In the genomic region with DNA sequence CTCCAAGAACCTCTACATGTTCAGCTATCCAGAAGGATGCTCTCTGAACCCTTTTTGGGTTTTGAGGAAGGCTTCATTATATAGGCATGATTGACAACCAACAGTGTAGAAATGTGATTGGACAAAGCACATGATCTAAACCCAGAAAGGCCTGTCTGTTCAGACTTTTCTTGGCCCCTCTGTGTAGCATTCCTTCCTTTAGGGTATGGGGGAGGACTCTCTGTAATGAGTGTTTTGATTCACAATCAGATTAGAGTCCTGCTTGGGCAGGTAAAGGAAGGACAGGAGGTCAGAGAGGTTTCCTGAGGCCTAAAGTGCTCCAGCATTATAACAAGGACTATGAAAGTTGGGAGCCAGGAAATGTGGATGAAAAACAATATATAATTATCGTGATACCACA, we compare ENCODE assay signal across 18 cellular contexts. TPM values are rescaled to one million over a fixed set of nuclear protein-coding genes. Genes with fewer than 3 reads are reported as not detected.
A peak's percentile ranks its signal among the peaks of the same experiment; 100 is the strongest.
DNase-seq lines count a peak whose midpoint lies in the region; ATAC-seq, FAIRE-seq and TF ChIP-seq lines count a peak whose summit lies in the region.
"Had no signal": no experiment of that assay in that cellular context is flagged by ENCODE, and none has a peak within 500 bp of the region (broad histone marks: within the 10 kb centered on the region; RNA-seq: fewer than 3 reads in every experiment).

No MANE protein-coding gene starts in this region.

- H3K27me3 Mint-ChIP-seq in mesothelial cell of epicardium (ENCODE audit: low read depth): no peaks in the 10 kb centered on the region

- TF ChIP-seq POLR2A in K562 (conservative IDR thresholded peaks at IDR 0.05): no peak

- FAIRE-seq in K562 (lab: Jason Lieb, UNC): no peak
- FAIRE-seq: GM18507 had no signal

- H3K36me3 Mint-ChIP-seq in mesothelial cell of epicardium: no peaks in the 10 kb centered on the region
- H3K36me3 Mint-ChIP-seq: CD8-positive, alpha-beta T cell had no signal

- peaks cover 57% of the 10 kb centered on the region for H3K79me2 ChIP-seq in K562 (ENCODE audit: control insufficient read depth, insufficient read depth, low read length)

- TF ChIP-seq RAD21 in K562 (CRISPR knock-in tag; conservative IDR thresholded peaks at IDR 0.05 in 1 of 2, IDR thresholded peaks at IDR 0.05 in 1 of 2): no peak

- H3K4me1 ChIP-seq in HUES48 (ENCODE audit: control insufficient read depth, insufficient read depth, low read length): peaks cover 81% of the 10 kb centered on the region
- peaks cover 0 to 5% of the 10 kb centered on the region in 2 experiments; a peak in 1 of 5 replicates for H3K4me1 ChIP-seq in K562 (replicated peaks in 1 of 2; ENCODE audit: control insufficient read depth in 2 of 2, insufficient read depth in 2 of 2, low read length in 2 of 2)
- H3K4me1 ChIP-seq in BE2C: peaks cover 9% of the 10 kb centered on the region
- H3K4me1 ChIP-seq: BLaER1 treated with 17β-estradiol and CSF1 and Interleukin-3, amounts not matched to agents 10 nM and 100 nM had no signal

- no peak overlapping the region for H3K4me3 Mint-ChIP-seq in mesothelial cell of epicardium
- H3K4me3 Mint-ChIP-seq: CD8-positive, alpha-beta T cell had no signal

- no peak for TF ChIP-seq CTCF in K562 (IDR thresholded peaks at IDR 0.05 in 2 of 3, conservative IDR thresholded peaks at IDR 0.05 in 1 of 3; ENCODE audit: insufficient read depth in 2 of 3, low read depth in 1 of 3, low read length in 3 of 3)
- TF ChIP-seq CTCF in mesothelial cell of epicardium (IDR thresholded peaks at IDR 0.05; ENCODE audit: unreplicated experiment): no peak
- TF ChIP-seq CTCF in BE2C (IDR thresholded peaks at IDR 0.05; ENCODE audit: low read depth, low read length): no peak

- in situ Hi-C loops in K562 (cut with MboI): no loop called here

- H2AFZ ChIP-seq in K562 (ENCODE audit: low read depth, low read length): no peak overlapping the region

- H3K9me3 ChIP-seq in HUES48 (ENCODE audit: control insufficient read depth, insufficient read depth, low read length) (no peaks in the 10 kb centered on the region), K562 (replicated peaks; ENCODE audit: control insufficient read depth, insufficient read depth, low read depth, low read length) (no peaks in the 10 kb centered on the region), BE2C (no peaks in the 10 kb centered on the region)
- H3K9me3 ChIP-seq: BLaER1 treated with 17β-estradiol and CSF1 and Interleukin-3, amounts not matched to agents 10 nM and 100 nM had no signal

- H3K9me1 ChIP-seq in K562 (ENCODE audit: control insufficient read depth, insufficient read depth, low read length): no peaks in the 10 kb centered on the region

- BruUV-seq in K562 (replicated peaks; lab: Mats Ljungman, UMichigan): no TSS peak

- ATAC-seq in K562: no peak
- no peak for ATAC-seq in GM19467 (IDR thresholded peaks at IDR 0.05; ENCODE audit: unreplicated experiment)
- ATAC-seq in GM19351 (IDR thresholded peaks at IDR 0.05; ENCODE audit: unreplicated experiment): no peak
- ATAC-seq: CD8-positive, alpha-beta T cell had no signal

- no peak for TF ChIP-seq EP300 in K562 (IDR thresholded peaks at IDR 0.05; ENCODE audit: low read length)

- peak overlapping the region; percentile 96 for H3K27ac ChIP-seq in HUES48 (ENCODE audit: low read depth, low read length)
- no peak overlapping the region for H3K27ac ChIP-seq in K562 (ENCODE audit: extremely low read depth, low read depth, low read length)
- H3K27ac ChIP-seq: BLaER1 treated with 17β-estradiol and CSF1 and Interleukin-3, amounts not matched to agents 10 nM and 100 nM had no signal

- peak overlapping the region; percentile 32 for H3K27ac Mint-ChIP-seq in mesothelial cell of epicardium
- H3K27ac Mint-ChIP-seq: CD8-positive, alpha-beta T cell had no signal

- DNase-seq in K562 (ENCODE audit: extremely low read depth in 1 of 4, low spot score in 3 of 4): no peak
- DNase-seq in mesothelial cell of epicardium (ENCODE audit: low spot score in 2 of 2, unreplicated experiment in 2 of 2): no peak
- no peak for DNase-seq in NCI-H128 (lab: John Stamatoyannopoulos, UW; ENCODE audit: unreplicated experiment)
- DNase-seq in BE2C: no peak
- DNase-seq: CD8-positive, alpha-beta T cell; DMS153; GDM1; NCI-H1105; NCI-H1694; NCI-H2081 treated with DMSO at 0.1 percent for 48 hours; NCI-H2171 treated with DMSO at 0.1 percent for 48 hours; NCI-H526 treated with DMSO at 0.1 percent for 48 hours; Right ventricle myocardium superior had no signal

- H3K27me3 ChIP-seq in HUES48 (ENCODE audit: control insufficient read depth, insufficient read depth, low read length) (no peaks in the 10 kb centered on the region), K562 (ENCODE audit: control insufficient read depth in 2 of 2, insufficient read depth in 2 of 2, low read length in 2 of 2) (no peaks in the 10 kb centered on the region), BE2C (no peaks in the 10 kb centered on the region)
- H3K27me3 ChIP-seq: BLaER1 treated with 17β-estradiol and CSF1 and Interleukin-3, amounts not matched to agents 10 nM and 100 nM had no signal

- POLR2A ChIA-PET in K562 (lab: Yijun Ruan, JAX): interaction anchor here (0.8 kb wide), 1 partner anchor 13 kb away, joined by 3 read pairs; no protein-coding TSS in a partner anchor

- 83% methylated on average over 1 of the region's 1 CpG for WGBS in K562 (ENCODE audit: insufficient coverage, low coverage, missing lambda C conversion rate)

- H3K36me3 ChIP-seq in HUES48 (ENCODE audit: control insufficient read depth, insufficient read depth, low read length) (no peaks in the 10 kb centered on the region), K562 (ENCODE audit: control insufficient read depth, insufficient read depth, low read length) (no peaks in the 10 kb centered on the region), BE2C (no peaks in the 10 kb centered on the region)
- H3K36me3 ChIP-seq: BLaER1 treated with 17β-estradiol and CSF1 and Interleukin-3, amounts not matched to agents 10 nM and 100 nM had no signal

- H3K4me1 Mint-ChIP-seq in mesothelial cell of epicardium: peaks cover 48% of the 10 kb centered on the region

- no peak overlapping the region for H3K4me3 ChIP-seq in HUES48 (ENCODE audit: low read depth, low read length)
- H3K4me3 ChIP-seq in K562: no peak overlapping the region
- no peak overlapping the region for H3K4me3 ChIP-seq in BE2C (ENCODE audit: low read depth, low read length)
- H3K4me3 ChIP-seq: BLaER1 treated with 17β-estradiol and CSF1 and Interleukin-3, amounts not matched to agents 10 nM and 100 nM had no signal

- H3K9me3 Mint-ChIP-seq in mesothelial cell of epicardium: no peaks in the 10 kb centered on the region
- H3K9me3 Mint-ChIP-seq: CD8-positive, alpha-beta T cell had no signal

- no peaks in the 10 kb centered on the region for H4K20me1 ChIP-seq in K562 (replicated peaks; ENCODE audit: control insufficient read depth, insufficient read depth, low read length)
- H4K20me1 ChIP-seq: BLaER1 treated with 17β-estradiol and CSF1 and Interleukin-3, amounts not matched to agents 10 nM and 100 nM had no signal

- H3K4me2 ChIP-seq in K562 (ENCODE audit: insufficient read depth, low read length): no peak overlapping the region
- H3K4me2 ChIP-seq: BLaER1 treated with 17β-estradiol and CSF1 and Interleukin-3, amounts not matched to agents 10 nM and 100 nM had no signal

- H3K9ac ChIP-seq in HUES48 (ENCODE audit: low read depth, low read length) (no peak overlapping the region), K562 (ENCODE audit: insufficient read depth in 1 of 2, low read depth in 2 of 2, low read length in 2 of 2) (no peak overlapping the region)
- H3K9ac ChIP-seq: BLaER1 treated with 17β-estradiol and CSF1 and Interleukin-3, amounts not matched to agents 10 nM and 100 nM had no signal

- CTCF ChIA-PET in K562 (lab: Yijun Ruan, JAX; ENCODE audit: low intra/inter-chr PET ratio): no interaction called here

- intact Hi-C loops in K562 (cut with micrococcal nuclease): no loop called here

TF ChIP-seq in K562, 482 proteins besides CTCF, POLR2A, EP300 and RAD21:
- TF ChIP-seq, protein P1, sequence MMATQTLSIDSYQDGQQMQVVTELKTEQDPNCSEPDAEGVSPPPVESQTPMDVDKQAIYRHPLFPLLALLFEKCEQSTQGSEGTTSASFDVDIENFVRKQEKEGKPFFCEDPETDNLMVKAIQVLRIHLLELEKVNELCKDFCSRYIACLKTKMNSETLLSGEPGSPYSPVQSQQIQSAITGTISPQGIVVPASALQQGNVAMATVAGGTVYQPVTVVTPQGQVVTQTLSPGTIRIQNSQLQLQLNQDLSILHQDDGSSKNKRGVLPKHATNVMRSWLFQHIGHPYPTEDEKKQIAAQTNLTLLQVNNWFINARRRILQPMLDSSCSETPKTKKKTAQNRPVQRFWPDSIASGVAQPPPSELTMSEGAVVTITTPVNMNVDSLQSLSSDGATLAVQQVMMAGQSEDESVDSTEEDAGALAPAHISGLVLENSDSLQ (IDR thresholded peaks at IDR 0.05): peak; percentile 24; the same call in 1 of the 2 replicates
- no peak for TF ChIP-seq BRF1 (IDR thresholded peaks at IDR 0.05; ENCODE audit: borderline replicate concordance, extremely low read depth, insufficient read length)

RNA-seq across cellular contexts. Expression of a gene that starts 13.6 kb away (rescaled TPM):
- 22.0 and 32.1 TPM in 2 replicates for total RNA-seq in K562 (2011; cell fraction: chromatin; rRNA removed; ENCODE audit: low replicate concordance)
- 12.3 and 22.5 TPM in 2 replicates for total RNA-seq in K562 (2011; cell fraction: nucleolus; rRNA removed)
- 24.6 and 32.9 TPM in 2 replicates for total RNA-seq in K562 (2011; cell fraction: nucleoplasm; rRNA removed)
- total RNA-seq in K562 (2014; rRNA removed) (18.7 and 20.1 TPM in 2 replicates), K562 (2014; rRNA removed; fragmentation: Illumina TruSeq; extraction: Trizol) (25.3 and 28.2 TPM in 2 replicates), K562 (2015; rRNA removed; fragmentation: Illumina TruSeq; extraction: Trizol) (24.2 and 24.3 TPM in 2 replicates), K562 (2021) (19.5 and 22.8 TPM in 2 replicates), mesothelial cell of epicardium (58.5 to 61.2 TPM (median 59.2 TPM) in 3 replicates)
- polyA plus RNA-seq in K562 (2011; rRNA removed) (16.3 and 17.4 TPM in 2 replicates), K562 (2014; fragmentation: Illumina TruSeq; extraction: Trizol) (21.0 and 24.9 TPM in 2 replicates), K562 (2014; fragmentation: Nextera tagmentation; extraction: Ambion mirVana) (1 to 10 TPM; 8.5 to 8.6 TPM), K562 (2014; rRNA removed) (21.0 and 23.8 TPM in 2 replicates)
- 8.8 and 13.0 TPM in 2 replicates for polyA plus RNA-seq in K562 (2011; cell fraction: cytosol; rRNA removed)
- 11.8 and 16.0 TPM in 2 replicates for polyA plus RNA-seq in K562 (2011; cell fraction: nucleus; rRNA removed)
- 11.1 and 14.0 TPM in 2 replicates for polyA plus RNA-seq in K562 (2012)
- polyA minus RNA-seq in K562 (2011; rRNA and poly(A)+ RNA removed): 23.2 and 28.7 TPM in 2 replicates
- polyA minus RNA-seq in K562 (2011; cell fraction: cytosol; rRNA and poly(A)+ RNA removed): 14.6 and 17.6 TPM in 2 replicates
- 29.1 and 49.5 TPM in 2 replicates for polyA minus RNA-seq in K562 (2011; cell fraction: nucleus; rRNA and poly(A)+ RNA removed)
- polyA plus RNA-seq in BE2C (2012; ENCODE audit: insufficient read depth, insufficient read length, low read depth): 24.1 TPM
- total RNA-seq: CD8-positive, alpha-beta T cell had no signal
